1 cellular context compared by ENCODE assay signal in genomic region chr16:69520800-69521602, GRCh38.
TF ChIP-seq lines count a peak whose summit lies in the region.

No MANE protein-coding gene starts in this region.

TF ChIP-seq in GM23338, 12 proteins besides CTCF, POLR2A, EP300 and RAD21 (continued from another document):
- TF ChIP-seq REST (IDR thresholded peaks at IDR 0.05; ENCODE audit: unreplicated experiment), result no peak
